In the genomic region with DNA sequence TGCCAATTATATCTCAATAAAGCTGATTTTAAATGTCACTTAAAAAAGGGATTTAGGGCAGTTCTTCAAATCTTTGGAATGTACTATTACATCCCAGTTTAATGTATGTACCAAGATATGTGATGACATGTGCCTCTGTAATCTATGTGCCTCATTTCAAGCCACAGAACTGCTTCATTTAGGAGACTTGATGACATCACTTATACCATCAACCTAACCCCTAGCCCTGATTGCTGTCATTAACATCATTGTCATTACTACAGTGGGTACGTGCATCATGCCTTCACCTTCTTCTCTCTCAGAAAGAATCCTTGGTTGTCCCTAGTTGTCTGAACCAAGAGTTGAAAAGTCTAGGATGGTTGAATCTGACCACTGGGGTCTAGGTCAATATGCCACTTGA, we compare ENCODE assay signal across 8 cellular contexts.
"Had no signal": no experiment of that assay in that cellular context is flagged by ENCODE, and none has a peak within 500 bp of the region (broad histone marks: within the 10 kb centered on the region; RNA-seq: fewer than 3 reads in every experiment).

No MANE protein-coding gene starts in this region.

- FAIRE-seq: G401.6, GM12878, GM12891, GM12892, GM18507, GM19239 had no signal

- H3K4me3 ChIP-seq: GM12878 had no signal

- DNase-seq: GDM1, GF-D8 had no signal

- ATAC-seq: GM12878 had no signal
